1 cellular context compared by ENCODE assay signal in the genomic region with DNA sequence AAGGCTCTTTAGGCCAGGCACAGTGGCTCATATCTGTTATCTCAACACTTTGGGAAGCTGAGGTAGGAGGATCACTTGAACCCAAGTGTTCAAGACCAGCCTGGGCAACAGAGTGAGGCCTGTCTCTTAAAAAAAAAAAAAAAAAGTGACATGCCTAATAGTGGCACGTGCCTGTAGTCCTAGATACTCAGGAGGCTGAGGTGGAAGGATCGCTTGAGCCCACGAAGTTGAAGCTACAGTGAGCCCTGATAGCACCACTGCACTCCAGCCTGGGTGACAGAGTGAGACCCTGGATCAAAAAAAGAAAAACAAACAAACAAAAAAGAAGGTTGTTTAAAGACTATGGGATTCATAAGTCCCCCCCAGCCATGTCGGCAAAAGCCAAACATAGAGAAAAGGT.
TF ChIP-seq lines count a peak whose summit lies in the region.

No MANE protein-coding gene starts in this region.

TF ChIP-seq in HCT116, 20 proteins besides CTCF, POLR2A, EP300 and RAD21 (continued from another document):
- TF ChIP-seq MAX (IDR thresholded peaks at IDR 0.05), result no peak
- no peak for TF ChIP-seq EZH2 (IDR thresholded peaks at IDR 0.05)
- TF ChIP-seq CBX3 (IDR thresholded peaks at IDR 0.05; ENCODE audit: low read depth), result no peak
